In the genomic region with DNA sequence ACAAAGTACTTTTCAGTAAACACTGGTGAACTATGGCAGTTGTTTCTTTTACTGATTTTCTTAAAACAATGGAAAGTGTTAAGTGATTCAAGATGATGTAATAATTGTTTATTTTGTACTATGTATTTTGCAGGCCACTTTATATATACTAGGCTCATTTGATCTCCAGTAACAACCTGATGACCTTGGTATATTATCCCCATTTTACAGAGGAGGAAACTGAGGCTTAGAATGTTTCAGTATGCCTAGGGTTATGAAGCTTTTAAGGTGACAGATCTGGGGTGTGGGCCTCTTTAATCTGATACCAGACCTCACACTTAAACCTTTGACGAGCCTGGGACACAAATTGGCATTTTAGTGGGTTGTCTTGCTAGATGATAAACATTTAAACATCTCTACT, we compare ENCODE assay signal across 31 cellular contexts.
"Had no signal": no experiment of that assay in that cellular context is flagged by ENCODE, and none has a peak within 500 bp of the region (broad histone marks: within the 10 kb centered on the region; RNA-seq: fewer than 3 reads in every experiment).

No MANE protein-coding gene starts in this region.

- H3K36me3 ChIP-seq: cardiac muscle cell had no signal

- H3K4me3 ChIP-seq: ascending aorta, cardiac muscle cell had no signal

- DNase-seq: activated B cell treated with CpG ODN at 0.5 μM for 24 hours; activated CD4-positive, alpha-beta memory T cell treated with anti-CD3 and anti-CD28 coated beads, Interleukin-2, amount 10 ng/mL, durations not matched to agents 7 days and 5 days; activated CD4-positive, alpha-beta T cell treated with anti-CD3 and anti-CD28 coated beads for 1 hour; activated CD4-positive, alpha-beta T cell treated with anti-CD3 and anti-CD28 coated beads for 36 hours; activated CD4-positive, alpha-beta T cell treated with anti-CD3 and anti-CD28 coated beads for 48 hours; activated CD4-positive, alpha-beta T cell treated with anti-CD3 and anti-CD28 coated beads, Interleukin-2, amount 10 ng/mL, durations not matched to agents 7 days and 5 days; activated CD4-positive, alpha-beta T cell treated with anti-CD3 and anti-CD28 coated beads, Interleukin-2, amount 50 U/mL, for 48 hours; activated CD8-positive, alpha-beta memory T cell treated with anti-CD3 and anti-CD28 coated beads for 24 hours; activated CD8-positive, alpha-beta memory T cell treated with anti-CD3 and anti-CD28 coated beads, Interleukin-2, amount 10 ng/mL, durations not matched to agents 7 days and 5 days; activated CD8-positive, alpha-beta memory T cell treated with anti-CD3 and anti-CD28 coated beads, Interleukin-2, amount 50 U/mL, for 48 hours; activated CD8-positive, alpha-beta T cell treated with anti-CD3 and anti-CD28 coated beads, Interleukin-2, amount 10 ng/mL, durations not matched to agents 7 days and 5 days; activated effector memory CD4-positive, alpha-beta T cell treated with Interleukin-2 at 50 U/mL for 16 hours; activated gamma-delta T cell; activated naive CD4-positive, alpha-beta T cell treated with anti-CD3 and anti-CD28 coated beads, Interleukin-2, amount 10 ng/mL, durations not matched to agents 7 days and 5 days; activated naive CD4-positive, alpha-beta T cell treated with Interleukin-2 at 50 U/mL for 16 hours; activated naive CD8-positive, alpha-beta T cell treated with anti-CD3 and anti-CD28 coated beads, Interleukin-2, amount 10 ng/mL, durations not matched to agents 7 days and 5 days; activated naive CD8-positive, alpha-beta T cell treated with anti-CD3 and anti-CD28 coated beads, Interleukin-2, amount 50 U/mL, for 24 hours; activated T-cell treated with anti-CD3 and anti-CD28 coated beads, Interleukin-2, amount 50 U/mL, for 24 hours; activated T-cell treated with anti-CD3 and anti-CD28 coated beads, Interleukin-2, amount 50 U/mL, for 48 hours; amygdala; anterior cingulate cortex; caudate nucleus; cerebellar nuclear complex; T-helper 1 cell; T-helper 2 cell; T-helper 9 cell had no signal

- H3K4me1 ChIP-seq: ascending aorta had no signal

- FAIRE-seq: bronchial epithelial cell, TTC549 had no signal

- H3K27ac ChIP-seq: ascending aorta, cardiac muscle cell, VCaP had no signal

- ATAC-seq: activated CD4-positive, alpha-beta T cell treated with anti-CD3 and anti-CD28 coated beads for 36 hours; activated CD8-positive, alpha-beta memory T cell treated with anti-CD3 and anti-CD28 coated beads, Interleukin-2, amount 10 ng/mL, durations not matched to agents 7 days and 5 days; activated CD8-positive, alpha-beta T cell treated with anti-CD3 and anti-CD28 coated beads, Interleukin-2, amount 10 ng/mL, durations not matched to agents 7 days and 5 days; activated naive CD8-positive, alpha-beta T cell treated with anti-CD3 and anti-CD28 coated beads, Interleukin-2, amount 50 U/mL, for 24 hours had no signal

- H3K9me3 ChIP-seq: ascending aorta had no signal

- H3K27me3 ChIP-seq: ascending aorta, cardiac muscle cell had no signal
